In the genomic region with DNA sequence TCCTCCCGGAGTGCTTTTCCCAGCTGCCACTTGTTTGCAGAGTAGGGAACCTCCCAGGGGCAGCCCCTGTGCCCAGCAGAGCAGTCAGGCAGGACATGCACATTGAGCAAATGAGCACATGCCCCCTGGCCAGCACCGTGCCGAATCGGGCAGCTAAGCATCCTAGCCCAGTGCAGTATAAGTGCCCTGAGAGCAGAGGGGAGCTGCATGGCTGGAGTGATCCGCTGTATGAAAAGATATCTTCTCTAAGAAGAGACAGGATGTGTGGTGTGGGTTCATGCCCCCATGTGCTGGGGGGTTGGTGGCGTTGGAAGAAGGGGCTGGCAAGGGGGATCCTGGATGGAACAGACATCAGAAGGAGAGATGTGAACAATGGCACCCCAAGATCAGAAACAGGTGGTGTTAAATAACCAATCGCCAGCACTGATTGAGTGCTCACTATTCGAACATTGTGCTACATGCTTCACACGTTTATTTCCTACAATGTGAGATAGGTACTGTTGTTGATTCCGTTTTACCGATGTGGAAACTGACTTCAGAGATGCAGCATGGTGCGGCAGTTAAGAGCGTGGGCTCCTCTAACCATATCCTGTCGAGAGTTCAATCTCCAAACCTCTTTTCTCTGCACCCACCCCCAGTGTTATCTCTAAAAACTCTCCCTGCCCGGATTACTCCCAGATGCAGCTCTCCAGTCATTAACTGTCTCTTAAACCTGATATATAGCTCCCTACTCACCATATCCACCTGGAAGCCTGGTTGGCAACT, we compare ENCODE assay signal across 1 cellular context.
TF ChIP-seq lines count a peak whose summit lies in the region.

No MANE protein-coding gene starts in this region.

TF ChIP-seq in H1, 55 proteins besides CTCF, POLR2A, EP300 and RAD21:
- no peak for TF ChIP-seq RNF2 (IDR thresholded peaks at IDR 0.05; ENCODE audit: borderline replicate concordance, low read depth, low read length, missing control alignments, poor library complexity, severe bottlenecking)
- no peak for TF ChIP-seq ZNF274 (IDR thresholded peaks at IDR 0.05; ENCODE audit: borderline replicate concordance, extremely low read depth, low read length)
- no peak for TF ChIP-seq HDAC6 (IDR thresholded peaks at IDR 0.05; ENCODE audit: low read depth, low read length)
- TF ChIP-seq ATF3 (IDR thresholded peaks at IDR 0.05; ENCODE audit: insufficient read depth, low read depth, low read length), result no peak
- no peak for TF ChIP-seq FOSL1 (IDR thresholded peaks at IDR 0.05; ENCODE audit: insufficient read depth, low read depth, low read length)
- TF ChIP-seq PHF8 (conservative IDR thresholded peaks at IDR 0.05; ENCODE audit: low read depth, low read length), result no peak
- TF ChIP-seq GABPA (IDR thresholded peaks at IDR 0.05; ENCODE audit: borderline replicate concordance, insufficient read depth, low read length), result no peak
- TF ChIP-seq, protein P1, sequence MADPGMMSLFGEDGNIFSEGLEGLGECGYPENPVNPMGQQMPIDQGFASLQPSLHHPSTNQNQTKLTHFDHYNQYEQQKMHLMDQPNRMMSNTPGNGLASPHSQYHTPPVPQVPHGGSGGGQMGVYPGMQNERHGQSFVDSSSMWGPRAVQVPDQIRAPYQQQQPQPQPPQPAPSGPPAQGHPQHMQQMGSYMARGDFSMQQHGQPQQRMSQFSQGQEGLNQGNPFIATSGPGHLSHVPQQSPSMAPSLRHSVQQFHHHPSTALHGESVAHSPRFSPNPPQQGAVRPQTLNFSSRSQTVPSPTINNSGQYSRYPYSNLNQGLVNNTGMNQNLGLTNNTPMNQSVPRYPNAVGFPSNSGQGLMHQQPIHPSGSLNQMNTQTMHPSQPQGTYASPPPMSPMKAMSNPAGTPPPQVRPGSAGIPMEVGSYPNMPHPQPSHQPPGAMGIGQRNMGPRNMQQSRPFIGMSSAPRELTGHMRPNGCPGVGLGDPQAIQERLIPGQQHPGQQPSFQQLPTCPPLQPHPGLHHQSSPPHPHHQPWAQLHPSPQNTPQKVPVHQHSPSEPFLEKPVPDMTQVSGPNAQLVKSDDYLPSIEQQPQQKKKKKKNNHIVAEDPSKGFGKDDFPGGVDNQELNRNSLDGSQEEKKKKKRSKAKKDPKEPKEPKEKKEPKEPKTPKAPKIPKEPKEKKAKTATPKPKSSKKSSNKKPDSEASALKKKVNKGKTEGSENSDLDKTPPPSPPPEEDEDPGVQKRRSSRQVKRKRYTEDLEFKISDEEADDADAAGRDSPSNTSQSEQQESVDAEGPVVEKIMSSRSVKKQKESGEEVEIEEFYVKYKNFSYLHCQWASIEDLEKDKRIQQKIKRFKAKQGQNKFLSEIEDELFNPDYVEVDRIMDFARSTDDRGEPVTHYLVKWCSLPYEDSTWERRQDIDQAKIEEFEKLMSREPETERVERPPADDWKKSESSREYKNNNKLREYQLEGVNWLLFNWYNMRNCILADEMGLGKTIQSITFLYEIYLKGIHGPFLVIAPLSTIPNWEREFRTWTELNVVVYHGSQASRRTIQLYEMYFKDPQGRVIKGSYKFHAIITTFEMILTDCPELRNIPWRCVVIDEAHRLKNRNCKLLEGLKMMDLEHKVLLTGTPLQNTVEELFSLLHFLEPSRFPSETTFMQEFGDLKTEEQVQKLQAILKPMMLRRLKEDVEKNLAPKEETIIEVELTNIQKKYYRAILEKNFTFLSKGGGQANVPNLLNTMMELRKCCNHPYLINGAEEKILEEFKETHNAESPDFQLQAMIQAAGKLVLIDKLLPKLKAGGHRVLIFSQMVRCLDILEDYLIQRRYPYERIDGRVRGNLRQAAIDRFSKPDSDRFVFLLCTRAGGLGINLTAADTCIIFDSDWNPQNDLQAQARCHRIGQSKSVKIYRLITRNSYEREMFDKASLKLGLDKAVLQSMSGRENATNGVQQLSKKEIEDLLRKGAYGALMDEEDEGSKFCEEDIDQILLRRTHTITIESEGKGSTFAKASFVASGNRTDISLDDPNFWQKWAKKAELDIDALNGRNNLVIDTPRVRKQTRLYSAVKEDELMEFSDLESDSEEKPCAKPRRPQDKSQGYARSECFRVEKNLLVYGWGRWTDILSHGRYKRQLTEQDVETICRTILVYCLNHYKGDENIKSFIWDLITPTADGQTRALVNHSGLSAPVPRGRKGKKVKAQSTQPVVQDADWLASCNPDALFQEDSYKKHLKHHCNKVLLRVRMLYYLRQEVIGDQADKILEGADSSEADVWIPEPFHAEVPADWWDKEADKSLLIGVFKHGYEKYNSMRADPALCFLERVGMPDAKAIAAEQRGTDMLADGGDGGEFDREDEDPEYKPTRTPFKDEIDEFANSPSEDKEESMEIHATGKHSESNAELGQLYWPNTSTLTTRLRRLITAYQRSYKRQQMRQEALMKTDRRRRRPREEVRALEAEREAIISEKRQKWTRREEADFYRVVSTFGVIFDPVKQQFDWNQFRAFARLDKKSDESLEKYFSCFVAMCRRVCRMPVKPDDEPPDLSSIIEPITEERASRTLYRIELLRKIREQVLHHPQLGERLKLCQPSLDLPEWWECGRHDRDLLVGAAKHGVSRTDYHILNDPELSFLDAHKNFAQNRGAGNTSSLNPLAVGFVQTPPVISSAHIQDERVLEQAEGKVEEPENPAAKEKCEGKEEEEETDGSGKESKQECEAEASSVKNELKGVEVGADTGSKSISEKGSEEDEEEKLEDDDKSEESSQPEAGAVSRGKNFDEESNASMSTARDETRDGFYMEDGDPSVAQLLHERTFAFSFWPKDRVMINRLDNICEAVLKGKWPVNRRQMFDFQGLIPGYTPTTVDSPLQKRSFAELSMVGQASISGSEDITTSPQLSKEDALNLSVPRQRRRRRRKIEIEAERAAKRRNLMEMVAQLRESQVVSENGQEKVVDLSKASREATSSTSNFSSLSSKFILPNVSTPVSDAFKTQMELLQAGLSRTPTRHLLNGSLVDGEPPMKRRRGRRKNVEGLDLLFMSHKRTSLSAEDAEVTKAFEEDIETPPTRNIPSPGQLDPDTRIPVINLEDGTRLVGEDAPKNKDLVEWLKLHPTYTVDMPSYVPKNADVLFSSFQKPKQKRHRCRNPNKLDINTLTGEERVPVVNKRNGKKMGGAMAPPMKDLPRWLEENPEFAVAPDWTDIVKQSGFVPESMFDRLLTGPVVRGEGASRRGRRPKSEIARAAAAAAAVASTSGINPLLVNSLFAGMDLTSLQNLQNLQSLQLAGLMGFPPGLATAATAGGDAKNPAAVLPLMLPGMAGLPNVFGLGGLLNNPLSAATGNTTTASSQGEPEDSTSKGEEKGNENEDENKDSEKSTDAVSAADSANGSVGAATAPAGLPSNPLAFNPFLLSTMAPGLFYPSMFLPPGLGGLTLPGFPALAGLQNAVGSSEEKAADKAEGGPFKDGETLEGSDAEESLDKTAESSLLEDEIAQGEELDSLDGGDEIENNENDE (IDR thresholded peaks at IDR 0.05; ENCODE audit: insufficient replicate concordance, low read length), result no peak
- no peak for TF ChIP-seq EZH2 (IDR thresholded peaks at IDR 0.05; ENCODE audit: low read depth, low read length, severe bottlenecking)
- no peak for TF ChIP-seq TCF12 (IDR thresholded peaks at IDR 0.05; ENCODE audit: low read depth, low read length)
- no peak for TF ChIP-seq HDAC2 (IDR thresholded peaks at IDR 0.05; ENCODE audit: borderline replicate concordance in 1 of 2, low read depth in 2 of 2, low read length in 2 of 2)
- TF ChIP-seq, protein P2, sequence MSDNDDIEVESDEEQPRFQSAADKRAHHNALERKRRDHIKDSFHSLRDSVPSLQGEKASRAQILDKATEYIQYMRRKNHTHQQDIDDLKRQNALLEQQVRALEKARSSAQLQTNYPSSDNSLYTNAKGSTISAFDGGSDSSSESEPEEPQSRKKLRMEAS (IDR thresholded peaks at IDR 0.05), result no peak
- TF ChIP-seq TAF1 (IDR thresholded peaks at IDR 0.05; ENCODE audit: low read depth, low read length), result no peak
- TF ChIP-seq RBBP5 (IDR thresholded peaks at IDR 0.05; ENCODE audit: borderline replicate concordance, low read depth, low read length), result no peak
- no peak for TF ChIP-seq BCL11A (IDR thresholded peaks at IDR 0.05; ENCODE audit: low read depth in 2 of 2, low read length in 2 of 2)
- no peak for TF ChIP-seq CTBP2 (IDR thresholded peaks at IDR 0.05; ENCODE audit: borderline replicate concordance, insufficient read depth, insufficient read length, low read length)
- TF ChIP-seq SUZ12 (IDR thresholded peaks at IDR 0.05; ENCODE audit: low read length), result no peak
